In the genomic region with DNA sequence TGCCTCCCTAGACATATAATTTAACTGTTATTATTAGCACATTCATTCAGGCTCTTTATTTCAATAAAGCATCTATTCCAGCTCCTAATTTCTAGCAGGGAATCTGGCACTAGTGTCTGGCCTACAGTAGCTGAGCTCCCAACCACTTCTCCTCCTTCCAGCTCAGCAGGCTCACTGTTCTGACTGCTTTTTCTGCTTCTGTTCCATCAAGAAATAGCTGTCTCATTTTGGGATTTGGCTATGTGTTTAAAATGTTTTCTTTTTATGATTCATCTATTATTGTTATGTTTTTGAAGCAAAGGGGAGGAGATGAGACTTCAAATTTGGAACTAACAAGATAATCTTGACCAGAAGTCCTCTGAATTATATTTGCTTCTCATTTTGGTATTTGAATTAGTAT, we compare ENCODE assay signal across 29 cellular contexts.
A peak's percentile ranks its signal among the peaks of the same experiment; 100 is the strongest.
DNase-seq lines count a peak whose midpoint lies in the region; ATAC-seq and TF ChIP-seq lines count a peak whose summit lies in the region.
"Had no signal": no experiment of that assay in that cellular context is flagged by ENCODE, and none has a peak within 500 bp of the region (broad histone marks: within the 10 kb centered on the region; RNA-seq: fewer than 3 reads in every experiment).

No MANE protein-coding gene starts in this region.

- H3K27me3 Mint-ChIP-seq in mesothelial cell of epicardium (ENCODE audit: low read depth), result no peaks in the 10 kb centered on the region
- H3K27me3 Mint-ChIP-seq: activated T-helper 17 cell treated with anti-CD3 and anti-CD28 coated beads, Interleukin-2, amount 50 U/mL, for 72 hours; naive B cell had no signal

- peak overlapping the region; percentile 44 for H3K27ac ChIP-seq in osteoblast (ENCODE audit: low read depth, low read length)
- H3K27ac ChIP-seq: coronary artery, foreskin keratinocyte, right lobe of liver, transverse colon, WERI-Rb-1 had no signal

- H3K9me3 ChIP-seq in osteoblast (ENCODE audit: low read depth, low read length), result no peaks in the 10 kb centered on the region
- H3K9me3 ChIP-seq: BE2C, right lobe of liver, transverse colon had no signal

- no peaks in the 10 kb centered on the region for H3K36me3 ChIP-seq in osteoblast (ENCODE audit: insufficient read depth, low read length)
- H3K36me3 ChIP-seq: BE2C, right lobe of liver, transverse colon, WERI-Rb-1 had no signal

- H3K27me3 ChIP-seq in osteoblast (ENCODE audit: insufficient read depth, low read length), result no peaks in the 10 kb centered on the region
- H3K27me3 ChIP-seq: BE2C, foreskin keratinocyte, right lobe of liver, transverse colon had no signal

- peaks cover 12% of the 10 kb centered on the region for H3K4me1 ChIP-seq in osteoblast (ENCODE audit: insufficient read depth, low read length)
- H3K4me1 ChIP-seq: BE2C, foreskin keratinocyte, right lobe of liver, transverse colon had no signal

- no peak overlapping the region for H3K4me3 ChIP-seq in osteoblast (ENCODE audit: insufficient read depth, low read length)
- H3K4me3 ChIP-seq: coronary artery, right lobe of liver, transverse colon had no signal

- peaks cover 6% of the 10 kb centered on the region for H3K36me3 Mint-ChIP-seq in mesothelial cell of epicardium

- no peaks in the 10 kb centered on the region for H3K79me2 ChIP-seq in osteoblast (ENCODE audit: insufficient read depth, low read length)

- peak overlapping the region; percentile 14 for H2AFZ ChIP-seq in osteoblast (ENCODE audit: low read length)

- H3K27ac Mint-ChIP-seq in mesothelial cell of epicardium, result no peak overlapping the region
- H3K27ac Mint-ChIP-seq: activated T-helper 17 cell treated with anti-CD3 and anti-CD28 coated beads, Interleukin-2, amount 50 U/mL, for 72 hours had no signal

- H4K20me1 ChIP-seq in osteoblast (ENCODE audit: insufficient read depth, low read length), result no peaks in the 10 kb centered on the region

- peak overlapping the region; percentile 25 for H3K4me2 ChIP-seq in osteoblast (ENCODE audit: insufficient read depth, low read length)

- peaks cover 14% of the 10 kb centered on the region for H3K4me1 Mint-ChIP-seq in mesothelial cell of epicardium
- H3K4me1 Mint-ChIP-seq: activated T-helper 17 cell treated with anti-CD3 and anti-CD28 coated beads, Interleukin-2, amount 50 U/mL, for 72 hours had no signal

- H3K9me3 Mint-ChIP-seq in mesothelial cell of epicardium, result peaks cover 12% of the 10 kb centered on the region
- H3K9me3 Mint-ChIP-seq: activated T-helper 17 cell treated with anti-CD3 and anti-CD28 coated beads, Interleukin-2, amount 50 U/mL, for 72 hours; naive B cell had no signal

- DNase-seq in GM03348 (ENCODE audit: low spot score), result peak; percentile 9
- DNase-seq in NCI-H1930 (lab: John Stamatoyannopoulos, UW), result peak; percentile 46 to 78
- peak; percentile 50 for DNase-seq in cerebellum (ENCODE audit: low spot score)
- peak; percentile 69 for DNase-seq in osteoblast (ENCODE audit: insufficient read length, low spot score, missing footprints)
- DNase-seq in NCI-H774 (lab: John Stamatoyannopoulos, UW), result no peak
- DNase-seq in RPMI8226, result no peak
- DNase-seq in mesothelial cell of epicardium (ENCODE audit: low spot score in 2 of 2, unreplicated experiment in 2 of 2), result no peak
- DNase-seq: ACHN; activated CD4-positive, alpha-beta T cell treated with anti-CD3 and anti-CD28 coated beads for 4 hours; activated naive CD4-positive, alpha-beta T cell treated with anti-CD3 and anti-CD28 coated beads, Interleukin-2, amount 50 U/mL, for 16 hours; amygdala; BE2C; DMS153; effector CD8-positive, alpha-beta T cell; foreskin keratinocyte; head of caudate nucleus; midbrain; naive B cell; NCI-H1105; NCI-H2081 treated with DMSO at 0.1 percent for 48 hours; NCI-H345; right lobe of liver; stimulated activated CD4-positive, alpha-beta T cell treated with anti-CD3 and anti-CD28 coated beads, Interleukin-12 subunit alpha, Interleukin-12 subunit beta, amount 100 ng/mL, for 4 hours; stimulated activated CD4-positive, alpha-beta T cell treated with anti-CD3 and anti-CD28 coated beads, Interleukin-2, amount 100 ng/mL, for 48 hours; transverse colon; WERI-Rb-1 had no signal

- no peak overlapping the region for H3K4me3 Mint-ChIP-seq in mesothelial cell of epicardium
- H3K4me3 Mint-ChIP-seq: activated T-helper 17 cell treated with anti-CD3 and anti-CD28 coated beads, Interleukin-2, amount 50 U/mL, for 72 hours; naive B cell had no signal

- ATAC-seq in HG02884 (IDR thresholded peaks at IDR 0.05; ENCODE audit: unreplicated experiment), result no peak
- ATAC-seq: activated T-helper 17 cell treated with anti-CD3 and anti-CD28 coated beads, Interleukin-2, amount 50 U/mL, for 72 hours; foreskin keratinocyte; right lobe of liver had no signal

- TF ChIP-seq CTCF in osteoblast (IDR thresholded peaks at IDR 0.05; ENCODE audit: extremely low read depth, low read depth, low read length), result no peak
- TF ChIP-seq CTCF in mesothelial cell of epicardium (IDR thresholded peaks at IDR 0.05; ENCODE audit: unreplicated experiment), result no peak

Comparison
In these comparisons a context has a peak if more than half of its experiments do, and no peak if none do; other contexts are left out.
1. DNase-seq: peak in GM03348 (single experiment), NCI-H1930 (2 of 2), cerebellum (single experiment) and osteoblast (single experiment); none in NCI-H774 (single experiment), RPMI8226 (single experiment) and mesothelial cell of epicardium (0 of 2).